ENCODE assay signal across 1 cellular context in the genomic region with DNA sequence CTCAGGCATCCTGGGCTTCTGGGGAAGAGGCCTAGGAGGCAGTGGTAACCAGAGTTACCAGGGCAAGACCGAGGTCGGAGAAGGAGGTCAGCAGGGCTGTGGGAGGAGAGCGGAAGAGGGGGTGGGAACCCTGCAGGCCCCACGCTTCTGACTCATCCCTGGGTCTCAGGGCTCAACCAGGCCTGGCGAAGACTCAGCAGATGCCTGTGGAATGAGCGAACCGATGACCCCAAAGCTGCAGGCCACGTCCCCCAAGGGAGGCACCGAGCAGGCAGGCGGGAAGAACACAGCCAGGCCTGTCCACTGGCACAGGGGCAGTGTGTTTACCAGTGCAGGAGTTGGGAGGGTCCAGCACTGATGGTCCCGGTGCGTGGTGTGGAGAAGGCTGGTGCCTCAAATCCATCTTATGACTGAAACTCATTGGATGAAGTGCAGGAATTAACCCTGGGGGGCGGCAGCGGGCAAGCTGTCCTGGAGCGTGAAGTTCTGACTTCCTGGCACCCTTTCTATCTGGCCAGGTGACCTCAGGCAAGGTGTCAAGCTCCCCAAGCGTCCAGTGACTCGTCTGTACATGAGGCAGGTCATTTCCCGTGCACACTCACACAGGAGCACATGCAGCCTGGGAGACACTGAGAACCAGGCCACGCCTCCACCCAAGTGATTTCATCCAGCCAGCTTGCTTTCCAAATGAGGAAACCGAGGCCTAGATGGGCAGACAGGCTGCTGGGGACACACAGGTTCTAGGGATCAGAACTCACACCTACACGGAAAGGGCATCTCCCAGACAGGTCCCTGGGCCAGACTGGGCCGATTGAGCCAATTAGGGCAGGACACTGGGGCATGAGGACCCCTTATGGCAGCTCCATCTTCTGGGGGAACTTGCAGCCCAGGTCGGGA.
TF ChIP-seq lines count a peak whose summit lies in the region.

No MANE protein-coding gene starts in this region.

TF ChIP-seq in K562, 482 proteins besides CTCF, POLR2A, EP300 and RAD21 (continued from another document):
- TF ChIP-seq CLOCK (CRISPR knock-in tag; IDR thresholded peaks at IDR 0.05; ENCODE audit: borderline replicate concordance) (no peak), ZNF79 (CRISPR knock-in tag; IDR thresholded peaks at IDR 0.05; ENCODE audit: low read depth) (no peak), PTTG1 (tag; IDR thresholded peaks at IDR 0.05; ENCODE audit: low read depth) (no peak), ZNF507 (tag; conservative IDR thresholded peaks at IDR 0.05) (no peak), DPF2 (IDR thresholded peaks at IDR 0.05) (0 out of 2 replicates have a peak, but pooled peaks have one; percentile 27), SNRNP70 (optimal IDR thresholded peaks at IDR 0.05; ENCODE audit: low read depth, low read length) (no peak), FOSL1 (tag; conservative IDR thresholded peaks at IDR 0.05) (peak; percentile 58), EGR1 (conservative IDR thresholded peaks at IDR 0.05) (peak; percentile 93), HMBOX1 (IDR thresholded peaks at IDR 0.05) (peak; percentile 32; the same call in 1 of the 2 replicates)
- TF ChIP-seq, protein P1, sequence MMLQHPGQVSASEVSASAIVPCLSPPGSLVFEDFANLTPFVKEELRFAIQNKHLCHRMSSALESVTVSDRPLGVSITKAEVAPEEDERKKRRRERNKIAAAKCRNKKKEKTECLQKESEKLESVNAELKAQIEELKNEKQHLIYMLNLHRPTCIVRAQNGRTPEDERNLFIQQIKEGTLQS (IDR thresholded peaks at IDR 0.05): peak; percentile 74
- TF ChIP-seq, protein P1 (CRISPR knock-in tag; conservative IDR thresholded peaks at IDR 0.05): no peak
- TF ChIP-seq, protein P2, sequence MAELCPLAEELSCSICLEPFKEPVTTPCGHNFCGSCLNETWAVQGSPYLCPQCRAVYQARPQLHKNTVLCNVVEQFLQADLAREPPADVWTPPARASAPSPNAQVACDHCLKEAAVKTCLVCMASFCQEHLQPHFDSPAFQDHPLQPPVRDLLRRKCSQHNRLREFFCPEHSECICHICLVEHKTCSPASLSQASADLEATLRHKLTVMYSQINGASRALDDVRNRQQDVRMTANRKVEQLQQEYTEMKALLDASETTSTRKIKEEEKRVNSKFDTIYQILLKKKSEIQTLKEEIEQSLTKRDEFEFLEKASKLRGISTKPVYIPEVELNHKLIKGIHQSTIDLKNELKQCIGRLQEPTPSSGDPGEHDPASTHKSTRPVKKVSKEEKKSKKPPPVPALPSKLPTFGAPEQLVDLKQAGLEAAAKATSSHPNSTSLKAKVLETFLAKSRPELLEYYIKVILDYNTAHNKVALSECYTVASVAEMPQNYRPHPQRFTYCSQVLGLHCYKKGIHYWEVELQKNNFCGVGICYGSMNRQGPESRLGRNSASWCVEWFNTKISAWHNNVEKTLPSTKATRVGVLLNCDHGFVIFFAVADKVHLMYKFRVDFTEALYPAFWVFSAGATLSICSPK (IDR thresholded peaks at IDR 0.05; ENCODE audit: borderline replicate concordance): no peak
